Comparison of ENCODE assay signal across 23 cellular contexts in genomic region chr18:49074505-49074904, GRCh38.
"Had no signal": no experiment of that assay in that cellular context is flagged by ENCODE, and none has a peak within 500 bp of the region (broad histone marks: within the 10 kb centered on the region; RNA-seq: fewer than 3 reads in every experiment).

No MANE protein-coding gene starts in this region.

- H3K27me3 Mint-ChIP-seq: dendritic cell treated with granulocyte-macrophage colony-stimulating factor and Interleukin-4, amounts not matched to agents 40 ng/mL and 50 ng/mL, for 4 days; effector memory CD8-positive, alpha-beta T cell; naive B cell had no signal

- H3K9me3 Mint-ChIP-seq: dendritic cell treated with granulocyte-macrophage colony-stimulating factor and Interleukin-4, amounts not matched to agents 40 ng/mL and 50 ng/mL, for 4 days; effector memory CD8-positive, alpha-beta T cell had no signal

- H3K9me3 ChIP-seq: colonic mucosa, esophagus squamous epithelium, gastrocnemius medialis, heart left ventricle, left lung, lower lobe of right lung, mucosa of descending colon had no signal

- H3K27me3 ChIP-seq: colonic mucosa, esophagus squamous epithelium, gastrocnemius medialis, heart left ventricle, left lung had no signal

- H3K36me3 ChIP-seq: colonic mucosa, esophagus squamous epithelium, gastrocnemius medialis, heart left ventricle, left lung, lower lobe of right lung had no signal

- H3K4me3 ChIP-seq: colonic mucosa, esophagus squamous epithelium, gastrocnemius medialis, heart left ventricle, left lung, lower lobe of right lung, mucosa of descending colon had no signal

- H3K4me1 ChIP-seq: colonic mucosa, gastrocnemius medialis had no signal

- H3K4me3 Mint-ChIP-seq: dendritic cell treated with granulocyte-macrophage colony-stimulating factor and Interleukin-4, amounts not matched to agents 40 ng/mL and 50 ng/mL, for 4 days; effector memory CD8-positive, alpha-beta T cell; endodermal cell; mesothelial cell of epicardium; naive B cell had no signal

- H3K27ac ChIP-seq: colonic mucosa, epithelial cell of prostate, esophagus squamous epithelium, gastrocnemius medialis, heart left ventricle had no signal

- H3K27ac Mint-ChIP-seq: dendritic cell treated with granulocyte-macrophage colony-stimulating factor and Interleukin-4, amounts not matched to agents 40 ng/mL and 50 ng/mL, for 4 days; effector memory CD8-positive, alpha-beta T cell; endodermal cell had no signal

- DNase-seq: colonic mucosa; cortex of kidney; effector CD8-positive, alpha-beta T cell; effector memory CD8-positive, alpha-beta T cell; endodermal cell; erythroblast; esophagus squamous epithelium; foreskin fibroblast; foreskin melanocyte; gastrocnemius medialis; heart left ventricle; hippocampal formation; left cardiac atrium; left lung; left ventricle myocardium superior; lower lobe of right lung; mesenchymal stem cell; mucosa of descending colon; naive B cell had no signal

- ATAC-seq: effector memory CD8-positive, alpha-beta T cell; esophagus mucosa; gastrocnemius medialis; heart left ventricle; left cardiac atrium; left ventricle myocardium superior; mucosa of descending colon had no signal

- H3K4me1 Mint-ChIP-seq: naive B cell had no signal
